Comparison of ENCODE assay signal across 1 cellular context in the genomic region with DNA sequence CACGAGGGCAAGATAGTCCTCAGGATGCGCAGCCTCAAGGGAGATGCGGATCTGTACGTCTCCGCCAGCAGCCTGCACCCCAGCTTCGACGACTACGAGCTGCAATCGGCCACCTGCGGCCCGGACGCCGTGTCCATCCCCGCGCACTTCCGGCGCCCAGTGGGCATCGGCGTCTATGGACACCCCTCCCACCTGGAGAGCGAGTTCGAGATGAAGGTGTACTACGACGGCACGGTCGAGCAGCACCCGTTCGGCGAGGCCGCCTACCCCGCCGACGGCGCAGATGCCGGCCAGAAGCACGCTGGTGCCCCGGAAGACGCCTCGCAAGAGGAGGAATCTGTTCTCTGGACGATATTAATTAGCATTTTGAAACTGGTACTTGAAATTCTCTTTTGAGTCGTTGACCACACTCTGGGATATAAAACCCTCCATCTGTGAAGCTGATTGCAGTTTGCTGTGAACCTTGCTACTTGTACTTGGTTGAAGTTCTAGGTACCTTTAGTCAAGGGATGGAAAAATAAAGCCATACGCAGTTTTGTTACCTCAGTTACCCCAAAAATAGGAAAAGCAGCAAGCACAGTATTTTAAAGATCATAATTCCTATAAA.
TF ChIP-seq lines count a peak whose summit lies in the region.

No MANE protein-coding gene starts in this region.

TF ChIP-seq in HepG2, 621 proteins besides CTCF, POLR2A, EP300 and RAD21 (continued from another document and continues in another):
- TF ChIP-seq, protein P1, sequence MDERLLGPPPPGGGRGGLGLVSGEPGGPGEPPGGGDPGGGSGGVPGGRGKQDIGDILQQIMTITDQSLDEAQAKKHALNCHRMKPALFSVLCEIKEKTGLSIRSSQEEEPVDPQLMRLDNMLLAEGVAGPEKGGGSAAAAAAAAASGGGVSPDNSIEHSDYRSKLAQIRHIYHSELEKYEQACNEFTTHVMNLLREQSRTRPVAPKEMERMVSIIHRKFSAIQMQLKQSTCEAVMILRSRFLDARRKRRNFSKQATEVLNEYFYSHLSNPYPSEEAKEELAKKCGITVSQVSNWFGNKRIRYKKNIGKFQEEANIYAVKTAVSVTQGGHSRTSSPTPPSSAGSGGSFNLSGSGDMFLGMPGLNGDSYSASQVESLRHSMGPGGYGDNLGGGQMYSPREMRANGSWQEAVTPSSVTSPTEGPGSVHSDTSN (CRISPR knock-in tag; IDR thresholded peaks at IDR 0.05), result no peak
- TF ChIP-seq, protein P2, sequence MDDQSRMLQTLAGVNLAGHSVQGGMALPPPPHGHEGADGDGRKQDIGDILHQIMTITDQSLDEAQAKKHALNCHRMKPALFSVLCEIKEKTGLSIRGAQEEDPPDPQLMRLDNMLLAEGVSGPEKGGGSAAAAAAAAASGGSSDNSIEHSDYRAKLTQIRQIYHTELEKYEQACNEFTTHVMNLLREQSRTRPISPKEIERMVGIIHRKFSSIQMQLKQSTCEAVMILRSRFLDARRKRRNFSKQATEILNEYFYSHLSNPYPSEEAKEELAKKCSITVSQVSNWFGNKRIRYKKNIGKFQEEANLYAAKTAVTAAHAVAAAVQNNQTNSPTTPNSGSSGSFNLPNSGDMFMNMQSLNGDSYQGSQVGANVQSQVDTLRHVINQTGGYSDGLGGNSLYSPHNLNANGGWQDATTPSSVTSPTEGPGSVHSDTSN (CRISPR knock-in tag; IDR thresholded peaks at IDR 0.05; ENCODE audit: borderline replicate concordance), result no peak
- TF ChIP-seq DNMT1 (CRISPR knock-in tag; IDR thresholded peaks at IDR 0.05) (no peak), ARNTL (CRISPR knock-in tag; IDR thresholded peaks at IDR 0.05) (no peak), RFX3 (CRISPR knock-in tag; IDR thresholded peaks at IDR 0.05) (peak; percentile 23; the same call in 1 of the 2 replicates), HES4 (CRISPR knock-in tag; IDR thresholded peaks at IDR 0.05; ENCODE audit: borderline replicate concordance) (no peak), NPAS2 (CRISPR knock-in tag; IDR thresholded peaks at IDR 0.05; ENCODE audit: borderline replicate concordance) (no peak), ZNF607 (CRISPR knock-in tag; IDR thresholded peaks at IDR 0.05; ENCODE audit: borderline replicate concordance) (no peak), HNRNPLL (IDR thresholded peaks at IDR 0.05; ENCODE audit: low read depth, low read length, poor library complexity, severe bottlenecking) (peak; percentile 90), CREB1 (IDR thresholded peaks at IDR 0.05) (no peak), CREB1 (CRISPR knock-in tag; IDR thresholded peaks at IDR 0.05) (no peak), ZC3H13 (CRISPR knock-in tag; IDR thresholded peaks at IDR 0.05) (peak; percentile 92; the same call in 1 of the 2 replicates), ZNF83 (CRISPR knock-in tag; IDR thresholded peaks at IDR 0.05; ENCODE audit: borderline replicate concordance) (no peak), ZFP36L2 (CRISPR knock-in tag; IDR thresholded peaks at IDR 0.05) (no peak), ATRX (CRISPR knock-in tag; IDR thresholded peaks at IDR 0.05; ENCODE audit: borderline replicate concordance) (no peak), ERF (CRISPR knock-in tag; IDR thresholded peaks at IDR 0.05) (peak; percentile 30; the same call in 1 of the 2 replicates), ZNF768 (CRISPR knock-in tag; IDR thresholded peaks at IDR 0.05) (peak; percentile 39; the same call in 1 of the 2 replicates), PITX1 (CRISPR knock-in tag; IDR thresholded peaks at IDR 0.05) (no peak), HMG20B (CRISPR knock-in tag; conservative IDR thresholded peaks at IDR 0.05) (no peak), ZNF737 (CRISPR knock-in tag; IDR thresholded peaks at IDR 0.05; ENCODE audit: borderline replicate concordance) (no peak), ZNF891 (CRISPR knock-in tag; IDR thresholded peaks at IDR 0.05) (peak; percentile 76; the same call in 1 of the 2 replicates), AGO1 (IDR thresholded peaks at IDR 0.05; ENCODE audit: low read depth, low read length, poor library complexity, severe bottlenecking) (peak; percentile 61), IKZF1 (IDR thresholded peaks at IDR 0.05) (no peak), ZNF335 (CRISPR knock-in tag; IDR thresholded peaks at IDR 0.05) (no peak), XRCC5 (optimal IDR thresholded peaks at IDR 0.05; ENCODE audit: low read length) (no peak), ZNF431 (CRISPR knock-in tag; IDR thresholded peaks at IDR 0.05; ENCODE audit: borderline replicate concordance, low read depth) (peak; percentile 17; the same call in 1 of the 2 replicates), ZMYM4 (CRISPR knock-in tag; IDR thresholded peaks at IDR 0.05) (no peak; the same call in 1 of the 2 replicates), ZNF746 (CRISPR knock-in tag; IDR thresholded peaks at IDR 0.05) (no peak), ZNF484 (CRISPR knock-in tag; IDR thresholded peaks at IDR 0.05; ENCODE audit: borderline replicate concordance, low read depth) (0 out of 2 replicates have a peak, but pooled peaks have one; percentile 42), SP4 (CRISPR knock-in tag; IDR thresholded peaks at IDR 0.05) (no peak), ZNF644 (CRISPR knock-in tag; IDR thresholded peaks at IDR 0.05; ENCODE audit: low read depth) (no peak), ZZZ3 (CRISPR knock-in tag; IDR thresholded peaks at IDR 0.05; ENCODE audit: borderline replicate concordance) (no peak), NCOA5 (CRISPR knock-in tag; IDR thresholded peaks at IDR 0.05) (no peak), POLR2AphosphoS5 (IDR thresholded peaks at IDR 0.05; ENCODE audit: low read depth, low read length) (peak; percentile 54), KDM5B (CRISPR knock-in tag; IDR thresholded peaks at IDR 0.05; ENCODE audit: borderline replicate concordance) (peak; percentile 86), ZBTB3 (CRISPR knock-in tag; IDR thresholded peaks at IDR 0.05; ENCODE audit: borderline replicate concordance, low read depth) (no peak), ZNF10 (CRISPR knock-in tag; IDR thresholded peaks at IDR 0.05; ENCODE audit: borderline replicate concordance, low read depth) (no peak)
- TF ChIP-seq, protein P3, sequence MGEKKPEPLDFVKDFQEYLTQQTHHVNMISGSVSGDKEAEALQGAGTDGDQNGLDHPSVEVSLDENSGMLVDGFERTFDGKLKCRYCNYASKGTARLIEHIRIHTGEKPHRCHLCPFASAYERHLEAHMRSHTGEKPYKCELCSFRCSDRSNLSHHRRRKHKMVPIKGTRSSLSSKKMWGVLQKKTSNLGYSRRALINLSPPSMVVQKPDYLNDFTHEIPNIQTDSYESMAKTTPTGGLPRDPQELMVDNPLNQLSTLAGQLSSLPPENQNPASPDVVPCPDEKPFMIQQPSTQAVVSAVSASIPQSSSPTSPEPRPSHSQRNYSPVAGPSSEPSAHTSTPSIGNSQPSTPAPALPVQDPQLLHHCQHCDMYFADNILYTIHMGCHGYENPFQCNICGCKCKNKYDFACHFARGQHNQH (CRISPR knock-in tag; IDR thresholded peaks at IDR 0.05), result no peak
- TF ChIP-seq, protein P4, sequence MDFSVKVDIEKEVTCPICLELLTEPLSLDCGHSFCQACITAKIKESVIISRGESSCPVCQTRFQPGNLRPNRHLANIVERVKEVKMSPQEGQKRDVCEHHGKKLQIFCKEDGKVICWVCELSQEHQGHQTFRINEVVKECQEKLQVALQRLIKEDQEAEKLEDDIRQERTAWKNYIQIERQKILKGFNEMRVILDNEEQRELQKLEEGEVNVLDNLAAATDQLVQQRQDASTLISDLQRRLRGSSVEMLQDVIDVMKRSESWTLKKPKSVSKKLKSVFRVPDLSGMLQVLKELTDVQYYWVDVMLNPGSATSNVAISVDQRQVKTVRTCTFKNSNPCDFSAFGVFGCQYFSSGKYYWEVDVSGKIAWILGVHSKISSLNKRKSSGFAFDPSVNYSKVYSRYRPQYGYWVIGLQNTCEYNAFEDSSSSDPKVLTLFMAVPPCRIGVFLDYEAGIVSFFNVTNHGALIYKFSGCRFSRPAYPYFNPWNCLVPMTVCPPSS (IDR thresholded peaks at IDR 0.05), result no peak
- TF ChIP-seq, protein P5, sequence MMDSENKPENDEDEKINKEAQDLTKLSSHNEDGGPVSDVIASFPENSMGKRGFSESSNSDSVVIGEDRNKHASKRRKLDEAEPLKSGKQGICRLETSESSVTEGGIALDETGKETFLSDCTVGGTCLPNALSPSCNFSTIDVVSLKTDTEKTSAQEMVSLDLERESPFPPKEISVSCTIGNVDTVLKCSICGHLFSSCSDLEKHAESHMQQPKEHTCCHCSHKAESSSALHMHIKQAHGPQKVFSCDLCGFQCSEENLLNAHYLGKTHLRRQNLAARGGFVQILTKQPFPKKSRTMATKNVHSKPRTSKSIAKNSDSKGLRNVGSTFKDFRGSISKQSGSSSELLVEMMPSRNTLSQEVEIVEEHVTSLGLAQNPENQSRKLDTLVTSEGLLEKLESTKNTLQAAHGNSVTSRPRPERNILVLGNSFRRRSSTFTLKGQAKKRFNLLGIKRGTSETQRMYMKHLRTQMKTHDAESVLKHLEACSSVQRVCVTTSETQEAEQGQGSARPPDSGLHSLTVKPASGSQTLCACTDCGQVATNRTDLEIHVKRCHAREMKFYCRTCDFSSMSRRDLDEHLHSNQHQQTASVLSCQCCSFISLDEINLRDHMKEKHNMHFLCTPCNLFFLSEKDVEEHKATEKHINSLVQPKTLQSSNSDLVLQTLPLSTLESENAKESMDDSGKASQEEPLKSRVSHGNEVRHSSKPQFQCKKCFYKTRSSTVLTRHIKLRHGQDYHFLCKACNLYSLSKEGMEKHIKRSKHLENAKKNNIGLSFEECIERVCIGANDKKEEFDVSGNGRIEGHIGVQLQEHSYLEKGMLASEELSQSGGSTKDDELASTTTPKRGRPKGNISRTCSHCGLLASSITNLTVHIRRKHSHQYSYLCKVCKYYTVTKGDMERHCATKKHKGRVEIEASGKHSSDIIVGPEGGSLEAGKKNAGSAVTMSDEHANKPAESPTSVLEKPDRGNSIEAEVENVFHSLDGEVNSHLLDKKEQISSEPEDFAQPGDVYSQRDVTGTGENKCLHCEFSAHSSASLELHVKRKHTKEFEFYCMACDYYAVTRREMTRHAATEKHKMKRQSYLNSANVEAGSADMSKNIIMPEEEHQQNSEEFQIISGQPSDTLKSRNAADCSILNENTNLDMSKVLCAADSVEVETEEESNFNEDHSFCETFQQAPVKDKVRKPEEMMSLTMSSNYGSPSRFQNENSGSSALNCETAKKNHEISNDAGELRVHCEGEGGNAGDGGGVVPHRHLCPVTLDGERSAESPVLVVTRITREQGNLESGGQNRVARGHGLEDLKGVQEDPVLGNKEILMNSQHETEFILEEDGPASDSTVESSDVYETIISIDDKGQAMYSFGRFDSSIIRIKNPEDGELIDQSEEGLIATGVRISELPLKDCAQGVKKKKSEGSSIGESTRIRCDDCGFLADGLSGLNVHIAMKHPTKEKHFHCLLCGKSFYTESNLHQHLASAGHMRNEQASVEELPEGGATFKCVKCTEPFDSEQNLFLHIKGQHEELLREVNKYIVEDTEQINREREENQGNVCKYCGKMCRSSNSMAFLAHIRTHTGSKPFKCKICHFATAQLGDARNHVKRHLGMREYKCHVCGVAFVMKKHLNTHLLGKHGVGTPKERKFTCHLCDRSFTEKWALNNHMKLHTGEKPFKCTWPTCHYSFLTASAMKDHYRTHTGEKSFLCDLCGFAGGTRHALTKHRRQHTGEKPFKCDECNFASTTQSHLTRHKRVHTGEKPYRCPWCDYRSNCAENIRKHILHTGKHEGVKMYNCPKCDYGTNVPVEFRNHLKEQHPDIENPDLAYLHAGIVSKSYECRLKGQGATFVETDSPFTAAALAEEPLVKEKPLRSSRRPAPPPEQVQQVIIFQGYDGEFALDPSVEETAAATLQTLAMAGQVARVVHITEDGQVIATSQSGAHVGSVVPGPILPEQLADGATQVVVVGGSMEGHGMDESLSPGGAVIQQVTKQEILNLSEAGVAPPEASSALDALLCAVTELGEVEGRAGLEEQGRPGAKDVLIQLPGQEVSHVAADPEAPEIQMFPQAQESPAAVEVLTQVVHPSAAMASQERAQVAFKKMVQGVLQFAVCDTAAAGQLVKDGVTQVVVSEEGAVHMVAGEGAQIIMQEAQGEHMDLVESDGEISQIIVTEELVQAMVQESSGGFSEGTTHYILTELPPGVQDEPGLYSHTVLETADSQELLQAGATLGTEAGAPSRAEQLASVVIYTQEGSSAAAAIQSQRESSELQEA (CRISPR knock-in tag; IDR thresholded peaks at IDR 0.05; ENCODE audit: not compliant biosample characterization), result peak; percentile 82
- TF ChIP-seq, protein P6, sequence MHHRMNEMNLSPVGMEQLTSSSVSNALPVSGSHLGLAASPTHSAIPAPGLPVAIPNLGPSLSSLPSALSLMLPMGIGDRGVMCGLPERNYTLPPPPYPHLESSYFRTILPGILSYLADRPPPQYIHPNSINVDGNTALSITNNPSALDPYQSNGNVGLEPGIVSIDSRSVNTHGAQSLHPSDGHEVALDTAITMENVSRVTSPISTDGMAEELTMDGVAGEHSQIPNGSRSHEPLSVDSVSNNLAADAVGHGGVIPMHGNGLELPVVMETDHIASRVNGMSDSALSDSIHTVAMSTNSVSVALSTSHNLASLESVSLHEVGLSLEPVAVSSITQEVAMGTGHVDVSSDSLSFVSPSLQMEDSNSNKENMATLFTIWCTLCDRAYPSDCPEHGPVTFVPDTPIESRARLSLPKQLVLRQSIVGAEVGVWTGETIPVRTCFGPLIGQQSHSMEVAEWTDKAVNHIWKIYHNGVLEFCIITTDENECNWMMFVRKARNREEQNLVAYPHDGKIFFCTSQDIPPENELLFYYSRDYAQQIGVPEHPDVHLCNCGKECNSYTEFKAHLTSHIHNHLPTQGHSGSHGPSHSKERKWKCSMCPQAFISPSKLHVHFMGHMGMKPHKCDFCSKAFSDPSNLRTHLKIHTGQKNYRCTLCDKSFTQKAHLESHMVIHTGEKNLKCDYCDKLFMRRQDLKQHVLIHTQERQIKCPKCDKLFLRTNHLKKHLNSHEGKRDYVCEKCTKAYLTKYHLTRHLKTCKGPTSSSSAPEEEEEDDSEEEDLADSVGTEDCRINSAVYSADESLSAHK (CRISPR knock-in tag; IDR thresholded peaks at IDR 0.05; ENCODE audit: borderline replicate concordance), result no peak
- TF ChIP-seq, protein P7, sequence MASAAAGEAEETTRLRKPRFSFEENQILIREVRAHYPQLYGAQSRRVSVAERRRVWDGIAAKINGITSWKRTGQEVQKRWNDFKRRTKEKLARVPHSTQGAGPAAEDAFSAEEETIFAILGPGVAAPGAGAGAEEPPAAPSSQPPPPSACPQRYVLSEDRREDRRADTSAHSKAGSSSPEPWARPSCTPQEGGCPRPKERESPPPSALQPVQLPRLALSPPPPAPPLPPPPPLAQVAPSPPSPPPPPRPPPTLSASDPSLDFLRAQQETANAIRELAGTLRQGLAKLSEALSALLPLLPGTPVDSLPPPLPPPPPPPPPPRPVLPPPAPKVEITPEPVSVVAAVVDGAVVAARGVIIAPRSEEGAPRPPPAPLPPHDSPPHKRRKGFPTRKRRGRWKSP (CRISPR knock-in tag; IDR thresholded peaks at IDR 0.05), result peak; percentile 43
- TF ChIP-seq, protein P8, sequence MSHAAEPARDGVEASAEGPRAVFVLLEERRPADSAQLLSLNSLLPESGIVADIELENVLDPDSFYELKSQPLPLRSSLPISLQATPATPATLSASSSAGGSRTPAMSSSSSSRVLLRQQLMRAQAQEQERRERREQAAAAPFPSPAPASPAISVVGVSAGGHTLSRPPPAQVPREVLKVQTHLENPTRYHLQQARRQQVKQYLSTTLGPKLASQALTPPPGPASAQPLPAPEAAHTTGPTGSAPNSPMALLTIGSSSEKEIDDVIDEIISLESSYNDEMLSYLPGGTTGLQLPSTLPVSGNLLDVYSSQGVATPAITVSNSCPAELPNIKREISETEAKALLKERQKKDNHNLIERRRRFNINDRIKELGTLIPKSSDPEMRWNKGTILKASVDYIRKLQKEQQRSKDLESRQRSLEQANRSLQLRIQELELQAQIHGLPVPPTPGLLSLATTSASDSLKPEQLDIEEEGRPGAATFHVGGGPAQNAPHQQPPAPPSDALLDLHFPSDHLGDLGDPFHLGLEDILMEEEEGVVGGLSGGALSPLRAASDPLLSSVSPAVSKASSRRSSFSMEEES (CRISPR knock-in tag; IDR thresholded peaks at IDR 0.05), result no peak
